In the genomic region with DNA sequence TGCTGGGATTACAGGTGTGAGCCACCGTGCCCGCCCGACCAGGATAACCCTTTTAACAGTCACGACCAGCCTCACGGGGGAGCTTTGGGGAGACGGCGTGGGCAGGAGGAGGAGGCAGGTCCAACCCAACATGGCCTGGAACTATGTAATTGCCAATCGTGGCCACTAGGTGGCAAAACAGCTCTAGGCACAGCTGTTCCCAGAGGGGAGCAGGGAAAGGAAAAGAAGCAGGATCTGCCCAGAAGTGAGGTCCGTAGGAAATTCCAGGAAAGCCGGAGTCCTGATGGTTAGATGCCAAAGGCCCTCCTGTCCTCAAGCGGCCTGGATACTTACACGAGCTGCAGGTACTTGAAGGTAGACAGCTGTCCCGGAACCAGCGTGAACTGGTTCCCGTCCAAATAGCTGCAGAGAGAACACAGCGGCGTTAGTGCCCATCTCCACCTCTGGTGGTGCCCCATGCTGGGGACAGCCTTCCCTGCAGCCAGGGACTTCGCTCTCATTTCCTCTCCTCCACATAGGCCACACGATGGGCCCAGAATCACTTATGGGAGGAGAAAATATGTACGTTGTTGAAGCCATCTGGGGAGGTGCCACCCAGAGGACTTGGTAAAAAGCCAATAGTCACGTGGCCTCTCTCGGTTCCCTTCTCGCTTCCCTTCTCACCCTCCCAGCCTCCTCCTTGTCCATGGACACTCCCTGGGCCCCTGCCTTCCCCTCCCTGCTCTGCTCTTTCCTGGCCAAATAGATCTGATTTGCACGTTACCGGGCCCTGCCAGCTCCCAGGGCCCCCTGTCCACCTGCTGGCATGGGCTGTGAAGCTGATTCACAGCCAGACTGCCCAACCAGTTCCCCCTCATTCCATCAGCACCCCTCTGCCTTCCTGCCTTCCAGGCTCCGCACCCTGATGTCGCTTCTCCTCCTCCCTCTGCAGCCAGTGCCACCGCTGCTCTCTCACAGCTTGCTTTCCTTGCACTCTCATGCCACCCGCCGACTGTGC, we compare ENCODE assay signal across 8 cellular contexts.
DNase-seq lines count a peak whose midpoint lies in the region; ATAC-seq, FAIRE-seq and TF ChIP-seq lines count a peak whose summit lies in the region.

No MANE protein-coding gene starts in this region.

- peak overlapping the region; percentile 35 to 66 for H3K9ac ChIP-seq in duodenal mucosa (ENCODE audit: low read depth in 1 of 2, low read length in 2 of 2)

- H3K4me3 ChIP-seq in duodenal mucosa (ENCODE audit: low read depth in 1 of 2, low read length in 2 of 2) = peak overlapping the region; percentile 80 to 83

- peak; percentile 75 for ATAC-seq in HG03432 (IDR thresholded peaks at IDR 0.05; ENCODE audit: unreplicated experiment)

- H3K27ac ChIP-seq in 22Rv1 (no peak overlapping the region), duodenal mucosa (ENCODE audit: low read depth, low read length) (no peak overlapping the region)

- H3K36me3 ChIP-seq in duodenal mucosa (ENCODE audit: control insufficient read depth in 1 of 2, insufficient read depth in 2 of 2, low read length in 2 of 2) = no peaks in the 10 kb centered on the region

- peaks cover 12% of the 10 kb centered on the region in 2 donors for H3K4me1 ChIP-seq in duodenal mucosa (ENCODE audit: control insufficient read depth in 1 of 2, insufficient read depth in 2 of 2, low read length in 2 of 2)

- FAIRE-seq in GM18507 (lab: Jason Lieb, UNC) = peak; percentile 96

- DNase-seq in GM18507 (ENCODE audit: extremely low spot score, insufficient read length, low read depth) (peak; percentile 64), NCI-H510A treated with DMSO at 0.1 percent for 48 hours (lab: John Stamatoyannopoulos, UW) (peak; percentile 84), lung microvascular endothelial cell (ENCODE audit: low read depth in 2 of 2) (peak; percentile 75 to 80)
- DNase-seq in activated CD4-positive, alpha-beta T cell treated with anti-CD3 and anti-CD28 coated beads, Interleukin-2, amount 50 U/mL, for 1 hour = peak; percentile 63
- peak; percentile 46 to 62 (median 54) for DNase-seq in stimulated activated CD4-positive, alpha-beta T cell treated with anti-CD3 and anti-CD28 coated beads, TNF-alpha, amount 100 ng/mL, for 4 hours (ENCODE audit: low read depth in 3 of 3)

- peak; percentile 90 for TF ChIP-seq CTCF in 22Rv1 (IDR thresholded peaks at IDR 0.05)

- H3K27me3 ChIP-seq in duodenal mucosa (ENCODE audit: control insufficient read depth in 1 of 2, insufficient read depth in 2 of 2, low read length in 2 of 2) = no peaks in the 10 kb centered on the region

- H3K9me3 ChIP-seq in duodenal mucosa (ENCODE audit: control insufficient read depth in 1 of 2, low read length in 2 of 2) = no peaks in the 10 kb centered on the region
